Comparison of ENCODE assay signal across 2 cellular contexts in genomic region chr17:27264068-27264812, GRCh38.
TF ChIP-seq lines count a peak whose summit lies in the region.

No MANE protein-coding gene starts in this region.

TF ChIP-seq in K562, 482 proteins besides CTCF, POLR2A, EP300 and RAD21:
- TF ChIP-seq ZNF311 (CRISPR knock-in tag; IDR thresholded peaks at IDR 0.05) = no peak
- 0 out of 2 replicates have a peak, but pooled peaks have one; percentile 9 for TF ChIP-seq ARID1B (IDR thresholded peaks at IDR 0.05)

TF ChIP-seq in GM23338, 12 proteins besides CTCF, POLR2A, EP300 and RAD21:
- TF ChIP-seq ZNF114 (CRISPR knock-in tag; IDR thresholded peaks at IDR 0.05) = no peak
- TF ChIP-seq NANOG (IDR thresholded peaks at IDR 0.05; ENCODE audit: borderline replicate concordance) = no peak
- no peak for TF ChIP-seq JUNB (IDR thresholded peaks at IDR 0.05; ENCODE audit: unreplicated experiment)
- TF ChIP-seq ETS1 (IDR thresholded peaks at IDR 0.05) = no peak
- no peak for TF ChIP-seq ZNF331 (CRISPR knock-in tag; IDR thresholded peaks at IDR 0.05; ENCODE audit: low read depth)
- no peak for TF ChIP-seq EZH2phosphoT487 (IDR thresholded peaks at IDR 0.05; ENCODE audit: unreplicated experiment)
- no peak for TF ChIP-seq EZH2 (IDR thresholded peaks at IDR 0.05; ENCODE audit: low read depth, unreplicated experiment)
- no peak for TF ChIP-seq STAT1 (IDR thresholded peaks at IDR 0.05; ENCODE audit: unreplicated experiment)
